ENCODE assay signal across 9 cellular contexts in the genomic region with DNA sequence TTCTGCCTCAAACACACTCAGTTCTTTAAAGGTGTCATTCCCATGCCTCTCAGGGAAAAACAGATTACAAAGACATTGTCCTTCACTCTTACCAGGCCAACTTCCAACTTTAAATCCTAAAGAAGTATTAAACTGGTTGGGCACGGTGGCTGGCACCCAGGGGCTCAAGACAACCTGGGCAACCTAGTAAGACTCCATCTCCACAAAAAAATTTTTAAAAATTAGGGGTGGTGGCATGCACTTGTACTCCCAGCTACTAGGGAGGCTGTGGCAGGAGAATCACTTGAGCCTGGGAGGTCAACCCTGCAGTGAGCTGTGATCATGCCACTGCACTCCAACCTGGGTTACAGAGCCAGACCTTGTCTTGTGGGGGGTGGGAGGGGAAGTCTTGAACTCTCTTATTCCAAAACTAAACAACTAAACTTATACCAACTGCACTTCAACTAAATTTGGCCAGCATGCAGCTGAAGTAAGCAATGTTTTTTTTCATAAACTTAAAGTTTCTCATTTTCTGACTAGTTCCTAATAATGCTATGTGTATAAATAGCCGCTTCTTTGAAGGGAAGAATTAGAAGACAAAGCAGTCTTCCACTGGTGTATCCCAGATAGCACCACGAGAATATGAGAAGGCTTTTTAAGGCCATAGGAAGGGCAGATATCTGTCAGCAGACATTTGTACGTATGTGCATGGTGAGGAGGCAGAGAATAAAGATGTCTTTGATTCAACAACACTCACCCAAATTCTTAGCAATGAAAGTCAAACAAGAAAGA. TPM values are rescaled to one million over a fixed set of nuclear protein-coding genes. Genes with fewer than 3 reads are reported as not detected.
A peak's percentile ranks its signal among the peaks of the same experiment; 100 is the strongest.
DNase-seq lines count a peak whose midpoint lies in the region; ATAC-seq, FAIRE-seq and TF ChIP-seq lines count a peak whose summit lies in the region.
"Had no signal": no experiment of that assay in that cellular context is flagged by ENCODE, and none has a peak within 500 bp of the region (broad histone marks: within the 10 kb centered on the region; RNA-seq: fewer than 3 reads in every experiment).

No MANE protein-coding gene starts in this region.

- H3K4me2 ChIP-seq in mesendoderm (ENCODE audit: low read length) = no peak overlapping the region

- H3K4me3 ChIP-seq in heart left ventricle (peak overlapping the region in 10 of 12 donors; percentile 15 to 96 (median 83)), body of pancreas (no peak overlapping the region), mesendoderm (ENCODE audit: low read length) (no peak overlapping the region), uterus (peak overlapping the region in 1 of 2 donors; percentile 77)

- no peaks in the 10 kb centered on the region for H3K27me3 ChIP-seq in heart left ventricle
- H3K27me3 ChIP-seq in body of pancreas = no peaks in the 10 kb centered on the region
- H3K27me3 ChIP-seq in mesendoderm (ENCODE audit: insufficient read depth, low read length, poor library complexity) = no peaks in the 10 kb centered on the region
- no peaks in the 10 kb centered on the region for H3K27me3 ChIP-seq in uterus

- H2AK5ac ChIP-seq in mesendoderm (ENCODE audit: low read length) = no peak overlapping the region

- H4K5ac ChIP-seq in mesendoderm (ENCODE audit: low read length) = no peak overlapping the region

- intact Hi-C loops in heart left ventricle (cut with DNase I) = no loop called here
- intact Hi-C loops in left cardiac atrium (cut with DNase I) = no loop called here
- intact Hi-C loops in body of pancreas (cut with DNase I) = no loop called here
- intact Hi-C loops in uterus (cut with DNase I; ENCODE audit: low total_unique reads) = no loop called here

- no peak for FAIRE-seq in HTR-8/SVneo (lab: Jason Lieb, UNC)

- no peak overlapping the region for H3K4ac ChIP-seq in mesendoderm (ENCODE audit: low read depth, low read length)

- DNase-seq in heart left ventricle (no peak), left cardiac atrium (no peak), body of pancreas (no peak), mesendoderm (no peak), uterus (no peak), DMS79 treated with DMSO at 0.1 percent for 48 hours (lab: John Stamatoyannopoulos, UW) (no peak), NCI-H446 (lab: John Stamatoyannopoulos, UW) (no peak), HTR-8/SVneo (ENCODE audit: insufficient read length, low spot score) (no peak)
- DNase-seq: NCI-H1417 treated with DMSO at 0.1 percent for 48 hours had no signal

- TF ChIP-seq POLR2A in heart left ventricle (IDR thresholded peaks at IDR 0.05) (no peak), body of pancreas (IDR thresholded peaks at IDR 0.05) (no peak), uterus (IDR thresholded peaks at IDR 0.05) (no peak)

- no peak overlapping the region for H2BK15ac ChIP-seq in mesendoderm (replicated peaks; ENCODE audit: low read depth)

- H3K27ac ChIP-seq in heart left ventricle (peak overlapping the region in 11 of 12 donors; percentile 8 to 94 (median 85)), body of pancreas (peak overlapping the region; percentile 96 to 99 (median 96)), mesendoderm (ENCODE audit: low read depth, low read length) (no peak overlapping the region), uterus (peak overlapping the region; percentile 85 to 87)

- H4K8ac ChIP-seq in mesendoderm (ENCODE audit: low read depth, low read length) = no peak overlapping the region

- H3K79me2 ChIP-seq in mesendoderm (ENCODE audit: control insufficient read depth, insufficient read depth, low read length) = peaks cover 40% of the 10 kb centered on the region

- H3K36me3 ChIP-seq in heart left ventricle (no peaks in the 10 kb centered on the region), body of pancreas (replicated peaks in 1 of 2; ENCODE audit: insufficient read depth in 1 of 2, low read depth in 2 of 2) (no peaks in the 10 kb centered on the region), mesendoderm (ENCODE audit: control insufficient read depth, insufficient read depth, low read length) (no peaks in the 10 kb centered on the region), uterus (no peaks in the 10 kb centered on the region)

- H3K9ac ChIP-seq in mesendoderm (ENCODE audit: low read length) = no peak overlapping the region

- no peak for TF ChIP-seq CTCF in heart left ventricle (IDR thresholded peaks at IDR 0.05)
- no peak for TF ChIP-seq CTCF in body of pancreas (IDR thresholded peaks at IDR 0.05)
- no peak for TF ChIP-seq CTCF in uterus (IDR thresholded peaks at IDR 0.05)

- ATAC-seq in heart left ventricle = no peak
- ATAC-seq in left cardiac atrium = no peak
- ATAC-seq in body of pancreas = no peak

- H2BK5ac ChIP-seq in mesendoderm (ENCODE audit: low read length) = no peak overlapping the region

- no peak overlapping the region for H3K18ac ChIP-seq in mesendoderm (ENCODE audit: low read length)

- peaks cover 0 to 77% (median 20%) of the 10 kb centered on the region in 12 donors for H3K4me1 ChIP-seq in heart left ventricle
- peaks cover 56% of the 10 kb centered on the region for H3K4me1 ChIP-seq in body of pancreas
- H3K4me1 ChIP-seq in mesendoderm (ENCODE audit: control insufficient read depth, low read depth, low read length) = peaks cover 3% of the 10 kb centered on the region
- H3K4me1 ChIP-seq in uterus = no peaks in the 10 kb centered on the region

- peaks cover 14% of the 10 kb centered on the region for H3K79me1 ChIP-seq in mesendoderm (ENCODE audit: low read length)

- no peak overlapping the region for H2BK120ac ChIP-seq in mesendoderm (ENCODE audit: low read depth, low read length)

- 57 to 71% (median 66%) methylated on average over 4 of the region's 4 CpGs for WGBS in heart left ventricle, 4 donors
- WGBS in body of pancreas, 2 donors = 29% methylated on average over 4 of the region's 4 CpGs
- no CpG with 5 or more reads among the region's 4 CpGs for WGBS in mesendoderm (ENCODE audit: extremely low coverage, insufficient coverage, low lambda C conversion rate)

- peak overlapping the region; percentile 20 for H3K23ac ChIP-seq in mesendoderm (ENCODE audit: low read length)

- no peaks in the 10 kb centered on the region for H3K9me3 ChIP-seq in heart left ventricle
- no peaks in the 10 kb centered on the region for H3K9me3 ChIP-seq in body of pancreas
- no peaks in the 10 kb centered on the region for H3K9me3 ChIP-seq in uterus

- no peak overlapping the region for H3K56ac ChIP-seq in mesendoderm (ENCODE audit: low read length)

RNA-seq across cellular contexts. Expression of a gene that starts 2.4 kb away (rescaled TPM):
- total RNA-seq in heart left ventricle = 10 to 100 TPM; 16.3 to 45.3 (median 22.0) TPM
- polyA plus RNA-seq in heart left ventricle = 10 to 100 TPM in 1 of 2 donors, 1 to 10 TPM in 1; 9.1 to 18.6 TPM
- total RNA-seq in left cardiac atrium = 10 to 100 TPM; 47.7 to 56.9 TPM
- total RNA-seq in body of pancreas = 10 to 100 TPM; 53.2 to 55.0 TPM
- polyA plus RNA-seq in mesendoderm (2013, experiment 1 of 2) = 25.6 TPM
- polyA plus RNA-seq in mesendoderm (2013, experiment 2 of 2) = 24.3 TPM
- total RNA-seq in uterus = 10 to 100 TPM; 22.9 to 71.0 (median 61.4) TPM

RNA-seq across cellular contexts. Expression of a gene that starts 24.3 kb away (rescaled TPM):
- total RNA-seq in heart left ventricle = 10 to 100 TPM; 13.6 to 34.4 (median 22.7) TPM
- 10 to 100 TPM; 21.7 to 26.4 TPM for polyA plus RNA-seq in heart left ventricle
- total RNA-seq in left cardiac atrium = 10 to 100 TPM; 23.7 to 26.7 TPM
- 10 to 100 TPM; 57.4 to 71.6 TPM for total RNA-seq in body of pancreas
- polyA plus RNA-seq in mesendoderm (2013, experiment 1 of 2) = 16.8 TPM
- 17.1 TPM for polyA plus RNA-seq in mesendoderm (2013, experiment 2 of 2)
- total RNA-seq in uterus = 10 to 100 TPM; 45.9 to 81.5 (median 61.5) TPM

RNA-seq across cellular contexts. Expression of a gene that starts 59.6 kb away (rescaled TPM):
- total RNA-seq in heart left ventricle = 10 to 100 TPM; 12.8 to 25.7 (median 18.5) TPM
- 10 to 100 TPM; 10.0 to 16.5 TPM for polyA plus RNA-seq in heart left ventricle
- total RNA-seq in left cardiac atrium = 10 to 100 TPM; 18.9 to 22.6 TPM
- 10 to 100 TPM; 20.8 to 25.4 TPM for total RNA-seq in body of pancreas
- 15.0 TPM for polyA plus RNA-seq in mesendoderm (2013, experiment 1 of 2)
- polyA plus RNA-seq in mesendoderm (2013, experiment 2 of 2) = 14.9 TPM
- 10 to 100 TPM; 21.5 to 39.7 (median 28.9) TPM for total RNA-seq in uterus

Comparison
In these comparisons a context has a peak if more than half of its experiments do, and no peak if none do; other contexts are left out.
1. H3K4me3 ChIP-seq: peak in heart left ventricle (10 of 12); none in body of pancreas (0 of 2) and mesendoderm (single experiment).